10 cellular contexts compared by ENCODE assay signal in genomic region chr10:55668326-55668922, GRCh38.
A peak's percentile ranks its signal among the peaks of the same experiment; 100 is the strongest.
DNase-seq lines count a peak whose midpoint lies in the region; ATAC-seq, FAIRE-seq and TF ChIP-seq lines count a peak whose summit lies in the region.
"Had no signal": no experiment of that assay in that cellular context is flagged by ENCODE, and none has a peak within 500 bp of the region (broad histone marks: within the 10 kb centered on the region; RNA-seq: fewer than 3 reads in every experiment).

No MANE protein-coding gene starts in this region.

- WGBS in prostate gland: 71% methylated on average over 2 of the region's 2 CpGs

- intact Hi-C loops in prostate gland (cut with DNase I): no loop called here

- H3K27ac ChIP-seq in C4-2B: no peak overlapping the region
- no peak overlapping the region for H3K27ac ChIP-seq in foreskin keratinocyte
- H3K27ac ChIP-seq in prostate gland: no peak overlapping the region
- H3K27ac ChIP-seq: psoas muscle had no signal

- TF ChIP-seq CTCF in C4-2B (conservative IDR thresholded peaks at IDR 0.05) (peak; percentile 82), foreskin keratinocyte (conservative IDR thresholded peaks at IDR 0.05) (peak; percentile 26), prostate gland (IDR thresholded peaks at IDR 0.05) (no peak)

- H3K4me3 Mint-ChIP-seq in stimulated activated effector memory CD8-positive, alpha-beta T cell treated with anti-CD3 and anti-CD28 coated beads, Interleukin-12 subunit alpha, Interleukin-12 subunit beta, amount 100 ng/mL, for 72 hours: no peak overlapping the region
- H3K4me3 Mint-ChIP-seq: central memory CD8-positive, alpha-beta T cell had no signal

- H3K9me3 Mint-ChIP-seq in stimulated activated effector memory CD8-positive, alpha-beta T cell treated with anti-CD3 and anti-CD28 coated beads, Interleukin-12 subunit alpha, Interleukin-12 subunit beta, amount 100 ng/mL, for 72 hours: peaks cover 19% of the 10 kb centered on the region

- H3K4me3 ChIP-seq in prostate gland: no peak overlapping the region
- H3K4me3 ChIP-seq: psoas muscle had no signal

- ATAC-seq in foreskin keratinocyte (no peak), HG02588 (IDR thresholded peaks at IDR 0.05; ENCODE audit: unreplicated experiment) (no peak)
- ATAC-seq in stimulated activated effector memory CD8-positive, alpha-beta T cell treated with anti-CD3 and anti-CD28 coated beads, Interleukin-12 subunit alpha, Interleukin-12 subunit beta, amount 100 ng/mL, for 72 hours: no peak
- ATAC-seq: psoas muscle had no signal

- no peaks in the 10 kb centered on the region for H3K27me3 ChIP-seq in foreskin keratinocyte
- H3K27me3 ChIP-seq in prostate gland (replicated peaks; ENCODE audit: insufficient read depth): no peaks in the 10 kb centered on the region

- DNase-seq in H54 (ENCODE audit: insufficient read length, low spot score): no peak
- DNase-seq in OCI-M1 (lab: John Stamatoyannopoulos, UW): peak; percentile 73
- no peak for DNase-seq in foreskin keratinocyte
- no peak for DNase-seq in medulla oblongata (ENCODE audit: extremely low spot score)
- no peak for DNase-seq in prostate gland (ENCODE audit: low spot score)
- DNase-seq in stimulated activated effector memory CD8-positive, alpha-beta T cell treated with anti-CD3 and anti-CD28 coated beads, Interleukin-12 subunit alpha, Interleukin-12 subunit beta, amount 100 ng/mL, for 72 hours (ENCODE audit: low spot score in 2 of 2): no peak
- DNase-seq: psoas muscle had no signal

- no peaks in the 10 kb centered on the region for H3K36me3 Mint-ChIP-seq in stimulated activated effector memory CD8-positive, alpha-beta T cell treated with anti-CD3 and anti-CD28 coated beads, Interleukin-12 subunit alpha, Interleukin-12 subunit beta, amount 100 ng/mL, for 72 hours

- no peaks in the 10 kb centered on the region for H3K4me1 ChIP-seq in foreskin keratinocyte
- no peaks in the 10 kb centered on the region for H3K4me1 ChIP-seq in prostate gland (replicated peaks)
- H3K4me1 ChIP-seq: psoas muscle had no signal

- FAIRE-seq in H54 (lab: Jason Lieb, UNC): peak; percentile 58

- H3K27ac Mint-ChIP-seq in stimulated activated effector memory CD8-positive, alpha-beta T cell treated with anti-CD3 and anti-CD28 coated beads, Interleukin-12 subunit alpha, Interleukin-12 subunit beta, amount 100 ng/mL, for 72 hours: no peak overlapping the region

- no peaks in the 10 kb centered on the region for H3K4me1 Mint-ChIP-seq in stimulated activated effector memory CD8-positive, alpha-beta T cell treated with anti-CD3 and anti-CD28 coated beads, Interleukin-12 subunit alpha, Interleukin-12 subunit beta, amount 100 ng/mL, for 72 hours
- H3K4me1 Mint-ChIP-seq: central memory CD8-positive, alpha-beta T cell had no signal

- H3K9me3 ChIP-seq in prostate gland: no peaks in the 10 kb centered on the region
- H3K9me3 ChIP-seq: psoas muscle had no signal

- H3K36me3 ChIP-seq in prostate gland: no peaks in the 10 kb centered on the region

- TF ChIP-seq POLR2A in H54 (IDR thresholded peaks at IDR 0.05; ENCODE audit: low read depth, low read length) (no peak), prostate gland (IDR thresholded peaks at IDR 0.05) (no peak)

Comparison
In these comparisons a context has a peak if more than half of its experiments do, and no peak if none do; other contexts are left out.
1. CTCF ChIP-seq: peak in C4-2B (single experiment) and foreskin keratinocyte (single experiment); none in prostate gland (0 of 4).